Comparison of ENCODE assay signal across 12 cellular contexts in the genomic region with DNA sequence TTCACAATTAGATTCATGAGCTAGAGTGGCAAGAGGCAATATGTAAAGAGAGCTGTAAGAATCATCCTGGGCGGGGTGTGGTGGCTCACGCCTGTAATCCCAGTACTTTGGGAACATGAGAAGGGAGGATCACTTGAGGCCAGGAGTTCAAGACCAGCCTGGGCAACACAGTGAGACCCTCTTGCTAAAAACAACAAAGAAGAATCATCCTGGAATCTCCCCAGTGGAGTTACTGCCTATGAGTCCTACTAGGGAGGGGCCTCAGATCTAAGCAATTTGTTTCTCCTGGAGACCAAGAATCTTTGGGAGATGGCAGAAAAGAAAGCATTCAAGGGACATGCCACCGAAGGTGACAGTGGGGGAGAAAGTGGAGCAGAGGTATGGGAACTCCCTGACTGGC.
DNase-seq lines count a peak whose midpoint lies in the region; ATAC-seq and TF ChIP-seq lines count a peak whose summit lies in the region.
"Had no signal": no experiment of that assay in that cellular context is flagged by ENCODE, and none has a peak within 500 bp of the region (broad histone marks: within the 10 kb centered on the region; RNA-seq: fewer than 3 reads in every experiment).

No MANE protein-coding gene starts in this region.

- H3K27me3 ChIP-seq in muscle layer of colon (ENCODE audit: control insufficient read depth in 1 of 2, insufficient read depth in 2 of 2, low read length in 2 of 2) (no peaks in the 10 kb centered on the region), upper lobe of left lung (no peaks in the 10 kb centered on the region)

- H3K36me3 ChIP-seq in muscle layer of colon (ENCODE audit: insufficient read depth, low read length) (peaks cover 19% of the 10 kb centered on the region), upper lobe of left lung (peaks cover 0 to 12% (median 2%) of the 10 kb centered on the region in 4 donors)

- TF ChIP-seq CTCF in epithelial cell of esophagus (IDR thresholded peaks at IDR 0.05; ENCODE audit: insufficient read depth, low read depth, low read length, missing control alignments) (no peak), upper lobe of left lung (IDR thresholded peaks at IDR 0.05) (no peak)

- H3K4me3 ChIP-seq in epithelial cell of esophagus (ENCODE audit: low read length) = no peak overlapping the region
- peak overlapping the region in 1 of 2 donors; percentile 41 for H3K4me3 ChIP-seq in muscle layer of colon (ENCODE audit: low read depth in 1 of 2, low read length in 2 of 2)
- no peak overlapping the region for H3K4me3 ChIP-seq in upper lobe of left lung

- no peak for DNase-seq in activated naive CD4-positive, alpha-beta T cell treated with anti-CD3 and anti-CD28 coated beads, Interleukin-2, amount 10 ng/mL, durations not matched to agents 7 days and 5 days
- no peak for DNase-seq in activated naive CD4-positive, alpha-beta T cell treated with Interleukin-2 at 50 U/mL for 16 hours
- DNase-seq in epithelial cell of esophagus (ENCODE audit: low read depth) = peak; percentile 62
- no peak for DNase-seq in upper lobe of left lung
- DNase-seq in NCI-H1105 (lab: John Stamatoyannopoulos, UW) = no peak
- DNase-seq in activated CD4-positive, alpha-beta T cell treated with anti-CD3 and anti-CD28 coated beads for 48 hours = no peak
- DNase-seq: activated CD4-positive, alpha-beta T cell treated with anti-CD3 and anti-CD28 coated beads for 36 hours; activated naive CD4-positive, alpha-beta T cell treated with anti-CD3 and anti-CD28 coated beads for 36 hours; DMS79 treated with DMSO at 0.1 percent for 48 hours; stimulated activated CD8-positive, alpha-beta memory T cell treated with anti-CD3 and anti-CD28 coated beads, Interleukin-4, amount 100 ng/mL, for 48 hours had no signal

- H3K27ac Mint-ChIP-seq in activated naive CD4-positive, alpha-beta T cell treated with anti-CD3 and anti-CD28 coated beads, Interleukin-2, amount 10 ng/mL, durations not matched to agents 7 days and 5 days = peak overlapping the region; percentile 50
- H3K27ac Mint-ChIP-seq: activated CD4-positive, alpha-beta T cell treated with anti-CD3 and anti-CD28 coated beads for 36 hours; activated naive CD4-positive, alpha-beta T cell treated with anti-CD3 and anti-CD28 coated beads for 36 hours had no signal

- no peak for TF ChIP-seq EP300 in upper lobe of left lung (IDR thresholded peaks at IDR 0.05)

- H3K27ac ChIP-seq in muscle layer of colon (ENCODE audit: low read depth, low read length) = peak overlapping the region; percentile 72
- peak overlapping the region; percentile 80 to 85 (median 82) for H3K27ac ChIP-seq in upper lobe of left lung

- H3K4me1 ChIP-seq in muscle layer of colon (ENCODE audit: insufficient read depth, low read length) = peaks cover 77% of the 10 kb centered on the region
- peaks cover 70 to 78% (median 73%) of the 10 kb centered on the region in 4 donors for H3K4me1 ChIP-seq in upper lobe of left lung

- CTCF ChIA-PET in activated naive CD4-positive, alpha-beta T cell treated with anti-CD3 and anti-CD28 coated beads, Interleukin-2, amount 10 ng/mL, durations not matched to agents 7 days and 5 days (lab: Charles Lee) = no interaction called here

- H3K9me3 ChIP-seq in muscle layer of colon (ENCODE audit: low read length) = no peaks in the 10 kb centered on the region
- H3K9me3 ChIP-seq in upper lobe of left lung = no peaks in the 10 kb centered on the region

- 53 to 64% methylated on average over 3 of the region's 3 CpGs for WGBS in upper lobe of left lung, 2 donors

- peaks cover 60% of the 10 kb centered on the region for H3K36me3 Mint-ChIP-seq in activated naive CD4-positive, alpha-beta T cell treated with anti-CD3 and anti-CD28 coated beads, Interleukin-2, amount 10 ng/mL, durations not matched to agents 7 days and 5 days

- no peak for TF ChIP-seq POLR2A in upper lobe of left lung (IDR thresholded peaks at IDR 0.05)

- no peak overlapping the region for H3K4me3 Mint-ChIP-seq in activated naive CD4-positive, alpha-beta T cell treated with anti-CD3 and anti-CD28 coated beads, Interleukin-2, amount 10 ng/mL, durations not matched to agents 7 days and 5 days
- H3K4me3 Mint-ChIP-seq: activated CD4-positive, alpha-beta T cell treated with anti-CD3 and anti-CD28 coated beads for 36 hours; activated naive CD4-positive, alpha-beta T cell treated with anti-CD3 and anti-CD28 coated beads for 36 hours had no signal

- H3K4me1 Mint-ChIP-seq in activated naive CD4-positive, alpha-beta T cell treated with anti-CD3 and anti-CD28 coated beads, Interleukin-2, amount 10 ng/mL, durations not matched to agents 7 days and 5 days = peaks cover 39% of the 10 kb centered on the region
- H3K4me1 Mint-ChIP-seq: activated CD4-positive, alpha-beta T cell treated with anti-CD3 and anti-CD28 coated beads for 36 hours had no signal

- no peak overlapping the region for H3K9ac ChIP-seq in muscle layer of colon (ENCODE audit: low read length)

- H3K27me3 Mint-ChIP-seq in activated naive CD4-positive, alpha-beta T cell treated with anti-CD3 and anti-CD28 coated beads, Interleukin-2, amount 10 ng/mL, durations not matched to agents 7 days and 5 days = no peaks in the 10 kb centered on the region
- H3K27me3 Mint-ChIP-seq: activated CD4-positive, alpha-beta T cell treated with anti-CD3 and anti-CD28 coated beads for 36 hours had no signal

- ATAC-seq in upper lobe of left lung (ENCODE audit: low FRiP score in 2 of 2) = peak in 1 of 2 donors; percentile 7
- no peak for ATAC-seq in GM21717 (IDR thresholded peaks at IDR 0.05; ENCODE audit: unreplicated experiment)
- ATAC-seq: activated CD4-positive, alpha-beta T cell treated with anti-CD3 and anti-CD28 coated beads for 36 hours had no signal

- no peaks in the 10 kb centered on the region for H3K9me3 Mint-ChIP-seq in activated naive CD4-positive, alpha-beta T cell treated with anti-CD3 and anti-CD28 coated beads, Interleukin-2, amount 10 ng/mL, durations not matched to agents 7 days and 5 days
- H3K9me3 Mint-ChIP-seq: activated naive CD4-positive, alpha-beta T cell treated with anti-CD3 and anti-CD28 coated beads for 36 hours had no signal
